8 cellular contexts compared by ENCODE assay signal in genomic region chr10:131899695-131900349, GRCh38. TPM values are rescaled to one million over a fixed set of nuclear protein-coding genes. Genes with fewer than 3 reads are reported as not detected.
DNase-seq lines count a peak whose midpoint lies in the region; ATAC-seq and TF ChIP-seq lines count a peak whose summit lies in the region.

No MANE protein-coding gene starts in this region.

- H3K9me3 ChIP-seq in ascending aorta (no peaks in the 10 kb centered on the region), left lung (no peaks in the 10 kb centered on the region), transverse colon (no peaks in the 10 kb centered on the region)

- peak overlapping the region; percentile 90 for H3K4me3 ChIP-seq in HL-60 (replicated peaks; ENCODE audit: insufficient read depth, low read length)
- peak overlapping the region; percentile 85 to 98 for H3K4me3 ChIP-seq in ascending aorta
- peak overlapping the region; percentile 58 to 88 for H3K4me3 ChIP-seq in left lung
- peak overlapping the region; percentile 37 to 99 (median 94) for H3K4me3 ChIP-seq in transverse colon

- H3K9me3 Mint-ChIP-seq in CD14-positive monocyte: peaks cover 0 to 3% (median 0%) of the 10 kb centered on the region in 7 donors

- peaks cover 39% of the 10 kb centered on the region for H3K4me1 Mint-ChIP-seq in CD14-positive monocyte

- peak overlapping the region; percentile 87 to 90 for H3K4me3 Mint-ChIP-seq in CD14-positive monocyte

- H3K27ac ChIP-seq in HL-60 (replicated peaks) (peak overlapping the region; percentile 80), ascending aorta (peak overlapping the region; percentile 69 to 95), left lung (peak overlapping the region in 1 of 2 donors; percentile 93), transverse colon (peak overlapping the region; percentile 91 to 100 (median 98))

- peaks cover 3 to 5% of the 10 kb centered on the region in 2 donors for H3K36me3 Mint-ChIP-seq in CD14-positive monocyte

- H3K4me1 ChIP-seq in ascending aorta: peaks cover 0 to 15% of the 10 kb centered on the region in 2 donors
- peaks cover 15 to 39% of the 10 kb centered on the region in 2 donors for H3K4me1 ChIP-seq in left lung
- H3K4me1 ChIP-seq in transverse colon: peaks cover 12 to 38% (median 29%) of the 10 kb centered on the region in 4 donors

- TF ChIP-seq EP300 in transverse colon (IDR thresholded peaks at IDR 0.05; ENCODE audit: low read depth): no peak

- DNase-seq in CD14-positive monocyte (ENCODE audit: low spot score) (no peak), HL-60 (ENCODE audit: low read depth in 1 of 2, low spot score in 1 of 2) (peak in 1 of 2 experiments; percentile 34), ascending aorta (ENCODE audit: low spot score in 2 of 2) (no peak), left lung (no peak), transverse colon (no peak), islet precursor cell (no peak), NCI-H1105 (lab: John Stamatoyannopoulos, UW) (no peak)

- 20 to 21% methylated on average over 2 to 24 of the region's 24 CpGs for WGBS in transverse colon (ENCODE audit: low coverage in 1 of 2), 2 donors

- intact Hi-C loops in CD14-positive monocyte (cut with micrococcal nuclease) (loop anchor here (5.0 kb wide), 2 partner anchors 432 to 1793 kb away; partner anchors contain the start of gene LRRC27 (in 1 of the 2)), ascending aorta (cut with DNase I) (loop anchor here (1.0 to 5.0 kb wide), 6 partner anchors 46 to 1789 kb away; partner anchors contain the start of genes C10orf143, LRRC27, PAOX and PWWP2B), left lung (cut with DNase I) (no loop called here), transverse colon (cut with DNase I; ENCODE audit: low total_unique reads) (no loop called here)

- TF ChIP-seq CTCF in CD14-positive monocyte (IDR thresholded peaks at IDR 0.05) (no peak), HL-60 (IDR thresholded peaks at IDR 0.05; ENCODE audit: insufficient read depth, low read length) (no peak), ascending aorta (IDR thresholded peaks at IDR 0.05) (no peak), left lung (IDR thresholded peaks at IDR 0.05) (no peak), transverse colon (IDR thresholded peaks at IDR 0.05) (peak in 1 of 5 experiments; percentile 27)

- no peaks in the 10 kb centered on the region for H3K27me3 ChIP-seq in HL-60 (ENCODE audit: insufficient read depth, poor library complexity, severe bottlenecking)
- H3K27me3 ChIP-seq in ascending aorta: no peaks in the 10 kb centered on the region
- peaks cover 8 to 23% of the 10 kb centered on the region in 2 donors for H3K27me3 ChIP-seq in left lung
- peaks cover 36% of the 10 kb centered on the region for H3K27me3 ChIP-seq in transverse colon

- H3K27ac Mint-ChIP-seq in CD14-positive monocyte: peak overlapping the region in 4 of 7 donors; percentile 57 to 73 (median 70)

- ATAC-seq in left lung: no peak
- ATAC-seq in HG03521 (IDR thresholded peaks at IDR 0.05; ENCODE audit: unreplicated experiment): no peak

- TF ChIP-seq POLR2A in transverse colon (IDR thresholded peaks at IDR 0.05): no peak

- H3K27me3 Mint-ChIP-seq in CD14-positive monocyte (ENCODE audit: low read depth in 3 of 3): peaks cover 11 to 27% (median 16%) of the 10 kb centered on the region in 3 donors

- in situ Hi-C loops in transverse colon (cut with MboI; ENCODE audit: low pct_ligation_motif_present in 1 of 4, low pct_unique_long_range_greater_than_20kb in 1 of 4, low sequenced_read_pairs in 3 of 4): loop anchor here in 3 of 4 donors (10.0 to 25.0 kb wide), 3 partner anchors 125 to 1713 kb away; no protein-coding TSS in a partner anchor

- H3K36me3 ChIP-seq in ascending aorta (no peaks in the 10 kb centered on the region), left lung (no peaks in the 10 kb centered on the region), transverse colon (no peaks in the 10 kb centered on the region)

RNA-seq across cellular contexts. Expression of gene PPP2R2D, which starts 1.0 kb away (rescaled TPM):
- 10 to 100 TPM; 12.8 to 12.9 TPM for polyA plus RNA-seq in CD14-positive monocyte
- 11.8 TPM for total RNA-seq in ascending aorta
- 10 to 100 TPM; 22.7 to 24.3 TPM for total RNA-seq in left lung
- total RNA-seq in transverse colon: 10 to 100 TPM; 39.2 to 79.0 (median 52.9) TPM

Comparison
In these comparisons a context has a peak if more than half of its experiments do, and no peak if none do; other contexts are left out.
1. intact Hi-C loops: an anchor here in CD14-positive monocyte (5.0 kb wide) and ascending aorta (1.0 to 5.0 kb wide); none called in left lung and transverse colon.